In the genomic region with DNA sequence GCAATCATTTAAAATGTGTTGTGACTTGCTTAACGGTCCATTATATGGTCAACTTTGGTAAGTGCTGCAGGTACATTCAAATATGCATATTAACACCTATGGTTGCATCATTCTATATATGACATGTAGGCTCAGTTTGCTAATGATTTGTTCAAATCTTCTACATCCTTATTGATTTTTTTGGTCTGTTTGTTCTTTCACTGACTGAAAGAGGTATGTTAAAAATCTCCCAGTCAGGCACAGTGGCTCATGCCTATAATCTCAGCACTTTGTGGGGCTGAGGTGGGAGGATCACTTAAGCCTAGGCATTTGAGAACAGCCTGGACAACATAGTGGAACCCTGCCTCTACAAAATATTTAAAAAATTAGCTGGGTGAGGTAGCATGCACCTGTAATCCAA, we compare ENCODE assay signal across 1 cellular context.
TF ChIP-seq lines count a peak whose summit lies in the region.

No MANE protein-coding gene starts in this region.

TF ChIP-seq in GM23338, 12 proteins besides CTCF, POLR2A, EP300 and RAD21 (continued from another document):
- no peak for TF ChIP-seq ZNF462 (CRISPR knock-in tag; IDR thresholded peaks at IDR 0.05)
- TF ChIP-seq JUNB (IDR thresholded peaks at IDR 0.05; ENCODE audit: unreplicated experiment), result no peak
- no peak for TF ChIP-seq POLR2AphosphoS5 (IDR thresholded peaks at IDR 0.05; ENCODE audit: low read depth)
- no peak for TF ChIP-seq EZH2 (IDR thresholded peaks at IDR 0.05; ENCODE audit: low read depth, unreplicated experiment)
- TF ChIP-seq STAT1 (IDR thresholded peaks at IDR 0.05; ENCODE audit: unreplicated experiment), result no peak
